In genomic region chr4:87058272-87059073, GRCh38 we compare ENCODE assay signal across 8 cellular contexts.
DNase-seq lines count a peak whose midpoint lies in the region; ATAC-seq lines count a peak whose summit lies in the region.

No MANE protein-coding gene starts in this region.

- no peaks in the 10 kb centered on the region for H3K9me3 Mint-ChIP-seq in activated naive CD4-positive, alpha-beta T cell treated with anti-CD3 and anti-CD28 coated beads, Interleukin-2, amount 50 U/mL, for 72 hours

- H3K27ac Mint-ChIP-seq in activated naive CD4-positive, alpha-beta T cell treated with anti-CD3 and anti-CD28 coated beads, Interleukin-2, amount 50 U/mL, for 72 hours, result peak overlapping the region; percentile 46 to 92

- DNase-seq in NCI-H187 treated with DMSO at 0.1 percent for 48 hours (lab: John Stamatoyannopoulos, UW), result peak; percentile 73
- DNase-seq in activated naive CD4-positive, alpha-beta T cell treated with anti-CD3 and anti-CD28 coated beads, Interleukin-2, amount 50 U/mL, for 72 hours (ENCODE audit: low spot score in 2 of 2), result peak; percentile 36 to 62
- peak; percentile 84 for DNase-seq in left kidney (ENCODE audit: low read depth, low spot score)
- peak; percentile 10 to 46 for DNase-seq in stimulated activated CD8-positive, alpha-beta memory T cell treated with anti-CD3 and anti-CD28 coated beads, Interleukin-4, amount 100 ng/mL, for 4 hours (ENCODE audit: low read depth in 2 of 2, low spot score in 1 of 2)
- DNase-seq in NCI-H2171 treated with DMSO at 0.1 percent for 48 hours (lab: John Stamatoyannopoulos, UW), result no peak

- ATAC-seq in GM18867 (IDR thresholded peaks at IDR 0.05; ENCODE audit: unreplicated experiment) (peak; percentile 37), GM21390 (IDR thresholded peaks at IDR 0.05; ENCODE audit: unreplicated experiment) (no peak), HG02970 (IDR thresholded peaks at IDR 0.05; ENCODE audit: low FRiP score, unreplicated experiment) (no peak)
- peak; percentile 80 to 87 for ATAC-seq in activated naive CD4-positive, alpha-beta T cell treated with anti-CD3 and anti-CD28 coated beads, Interleukin-2, amount 50 U/mL, for 72 hours

- H3K36me3 Mint-ChIP-seq in activated naive CD4-positive, alpha-beta T cell treated with anti-CD3 and anti-CD28 coated beads, Interleukin-2, amount 50 U/mL, for 72 hours, result peaks cover 0 to 51% of the 10 kb centered on the region in 2 donors

Comparison
In these comparisons a context has a peak if more than half of its experiments do, and no peak if none do; other contexts are left out.
1. ATAC-seq: peak in GM18867 (single experiment) and activated naive CD4-positive, alpha-beta T cell treated with anti-CD3 and anti-CD28 coated beads, Interleukin-2, amount 50 U/mL, for 72 hours (2 of 2); none in GM21390 (single experiment) and HG02970 (single experiment).